Comparison of ENCODE assay signal across 2 cellular contexts in genomic region chr7:6753964-6754363, GRCh38. TPM values are rescaled to one million over a fixed set of nuclear protein-coding genes. Genes with fewer than 3 reads are reported as not detected.
"Had no signal": no experiment of that assay in that cellular context is flagged by ENCODE, and none has a peak within 500 bp of the region (broad histone marks: within the 10 kb centered on the region; RNA-seq: fewer than 3 reads in every experiment).

RSPH10B2 (plus strand) TSS chr7:6754103; CDS start chr7:6757678, 3,575 bp downstream.

RNA-seq across cellular contexts. Expression of gene RSPH10B2, which starts in this region (rescaled TPM):
- total RNA-seq: suprapubic skin had no signal
- polyA plus RNA-seq: urinary bladder had no signal
